Comparison of ENCODE assay signal across 1 cellular context in genomic region chr21:33428669-33429068, GRCh38.
TF ChIP-seq lines count a peak whose summit lies in the region.

No MANE protein-coding gene starts in this region.

TF ChIP-seq in SK-N-SH, 30 proteins besides CTCF, POLR2A, EP300 and RAD21 (continued from another document):
- TF ChIP-seq, protein P1, sequence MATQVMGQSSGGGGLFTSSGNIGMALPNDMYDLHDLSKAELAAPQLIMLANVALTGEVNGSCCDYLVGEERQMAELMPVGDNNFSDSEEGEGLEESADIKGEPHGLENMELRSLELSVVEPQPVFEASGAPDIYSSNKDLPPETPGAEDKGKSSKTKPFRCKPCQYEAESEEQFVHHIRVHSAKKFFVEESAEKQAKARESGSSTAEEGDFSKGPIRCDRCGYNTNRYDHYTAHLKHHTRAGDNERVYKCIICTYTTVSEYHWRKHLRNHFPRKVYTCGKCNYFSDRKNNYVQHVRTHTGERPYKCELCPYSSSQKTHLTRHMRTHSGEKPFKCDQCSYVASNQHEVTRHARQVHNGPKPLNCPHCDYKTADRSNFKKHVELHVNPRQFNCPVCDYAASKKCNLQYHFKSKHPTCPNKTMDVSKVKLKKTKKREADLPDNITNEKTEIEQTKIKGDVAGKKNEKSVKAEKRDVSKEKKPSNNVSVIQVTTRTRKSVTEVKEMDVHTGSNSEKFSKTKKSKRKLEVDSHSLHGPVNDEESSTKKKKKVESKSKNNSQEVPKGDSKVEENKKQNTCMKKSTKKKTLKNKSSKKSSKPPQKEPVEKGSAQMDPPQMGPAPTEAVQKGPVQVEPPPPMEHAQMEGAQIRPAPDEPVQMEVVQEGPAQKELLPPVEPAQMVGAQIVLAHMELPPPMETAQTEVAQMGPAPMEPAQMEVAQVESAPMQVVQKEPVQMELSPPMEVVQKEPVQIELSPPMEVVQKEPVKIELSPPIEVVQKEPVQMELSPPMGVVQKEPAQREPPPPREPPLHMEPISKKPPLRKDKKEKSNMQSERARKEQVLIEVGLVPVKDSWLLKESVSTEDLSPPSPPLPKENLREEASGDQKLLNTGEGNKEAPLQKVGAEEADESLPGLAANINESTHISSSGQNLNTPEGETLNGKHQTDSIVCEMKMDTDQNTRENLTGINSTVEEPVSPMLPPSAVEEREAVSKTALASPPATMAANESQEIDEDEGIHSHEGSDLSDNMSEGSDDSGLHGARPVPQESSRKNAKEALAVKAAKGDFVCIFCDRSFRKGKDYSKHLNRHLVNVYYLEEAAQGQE (IDR thresholded peaks at IDR 0.05; ENCODE audit: low read depth, low read length): no peak
- TF ChIP-seq TAF1 (IDR thresholded peaks at IDR 0.05; ENCODE audit: borderline replicate concordance, low read depth, low read length): no peak
- TF ChIP-seq RFX5 (IDR thresholded peaks at IDR 0.05; ENCODE audit: low read length): no peak
- TF ChIP-seq RCOR1 (IDR thresholded peaks at IDR 0.05; ENCODE audit: low read length): no peak
- TF ChIP-seq NFIC (IDR thresholded peaks at IDR 0.05; ENCODE audit: borderline replicate concordance): no peak
